In genomic region chr9:19999491-20000057, GRCh38 we compare ENCODE assay signal across 9 cellular contexts.
DNase-seq lines count a peak whose midpoint lies in the region; ATAC-seq lines count a peak whose summit lies in the region.
"Had no signal": no experiment of that assay in that cellular context is flagged by ENCODE, and none has a peak within 500 bp of the region (broad histone marks: within the 10 kb centered on the region; RNA-seq: fewer than 3 reads in every experiment).

No MANE protein-coding gene starts in this region.

- peaks cover 15% of the 10 kb centered on the region for H3K36me3 Mint-ChIP-seq in T-helper 2 cell treated with Interferon-gamma antibody and Interleukin-4, amounts not matched to agents 5 μg/mL and 100 μg/mL, for 36 hours (ENCODE audit: low read depth)

- H3K9me3 ChIP-seq in effector memory CD4-positive, alpha-beta T cell (ENCODE audit: control insufficient read depth, low read length) = no peaks in the 10 kb centered on the region

- no peaks in the 10 kb centered on the region for H3K36me3 ChIP-seq in effector memory CD4-positive, alpha-beta T cell (ENCODE audit: control insufficient read depth, insufficient read depth, low read length)

- H3K4me3 ChIP-seq in effector memory CD4-positive, alpha-beta T cell (ENCODE audit: insufficient read depth, low read depth, low read length, poor library complexity, severe bottlenecking) = no peak overlapping the region

- H3K4me1 Mint-ChIP-seq in T-helper 2 cell treated with Interferon-gamma antibody and Interleukin-4, amounts not matched to agents 5 μg/mL and 100 μg/mL, for 36 hours (ENCODE audit: low read depth) = peaks cover 47% of the 10 kb centered on the region

- peak overlapping the region; percentile 37 for H3K4me3 Mint-ChIP-seq in T-helper 2 cell treated with Interferon-gamma antibody and Interleukin-4, amounts not matched to agents 5 μg/mL and 100 μg/mL, for 36 hours

- no peaks in the 10 kb centered on the region for H3K27me3 Mint-ChIP-seq in T-helper 2 cell treated with Interferon-gamma antibody and Interleukin-4, amounts not matched to agents 5 μg/mL and 100 μg/mL, for 36 hours (ENCODE audit: low read depth)

- H3K27ac ChIP-seq in effector memory CD4-positive, alpha-beta T cell (ENCODE audit: insufficient read depth, low read length, poor library complexity, severe bottlenecking) = no peak overlapping the region
- H3K27ac ChIP-seq: C4-2B had no signal

- H3K9me3 Mint-ChIP-seq in T-helper 2 cell treated with Interferon-gamma antibody and Interleukin-4, amounts not matched to agents 5 μg/mL and 100 μg/mL, for 36 hours = peaks cover 19% of the 10 kb centered on the region

- no peaks in the 10 kb centered on the region for H3K27me3 ChIP-seq in effector memory CD4-positive, alpha-beta T cell (replicated peaks; ENCODE audit: control insufficient read depth, insufficient read depth, low read length, poor library complexity, severe bottlenecking)

- H3K4me1 ChIP-seq in effector memory CD4-positive, alpha-beta T cell (ENCODE audit: control insufficient read depth, insufficient read depth, low read length, poor library complexity, severe bottlenecking) = peaks cover 3% of the 10 kb centered on the region

- ATAC-seq in HG02973 (IDR thresholded peaks at IDR 0.05; ENCODE audit: unreplicated experiment) = peak; percentile 85

- H3K27ac Mint-ChIP-seq in T-helper 2 cell treated with Interferon-gamma antibody and Interleukin-4, amounts not matched to agents 5 μg/mL and 100 μg/mL, for 36 hours = peak overlapping the region; percentile 89

- peak; percentile 62 for DNase-seq in activated T-cell treated with anti-CD3 and anti-CD28 coated beads for 24 hours (ENCODE audit: low read depth)
- DNase-seq in activated T-cell treated with anti-CD3 and anti-CD28 coated beads, Interleukin-2, amount 50 U/mL, for 1 hour = no peak
- DNase-seq in T-helper 2 cell treated with Interferon-gamma antibody and Interleukin-4, amounts not matched to agents 5 μg/mL and 100 μg/mL, for 36 hours (ENCODE audit: low spot score) = peak; percentile 83
- peak; percentile 59 for DNase-seq in fibroblast of the conjunctiva (ENCODE audit: low read depth)
- no peak for DNase-seq in DMS79 (lab: John Stamatoyannopoulos, UW)
- no peak for DNase-seq in mesenteric fat pad (ENCODE audit: low spot score)
- DNase-seq in effector memory CD4-positive, alpha-beta T cell = no peak

Comparison
In these comparisons a context has a peak if more than half of its experiments do, and no peak if none do; other contexts are left out.
1. DNase-seq: peak in activated T-cell treated with anti-CD3 and anti-CD28 coated beads for 24 hours (single experiment), T-helper 2 cell treated with Interferon-gamma antibody and Interleukin-4, amounts not matched to agents 5 μg/mL and 100 μg/mL, for 36 hours (single experiment) and fibroblast of the conjunctiva (single experiment); none in activated T-cell treated with anti-CD3 and anti-CD28 coated beads, Interleukin-2, amount 50 U/mL, for 1 hour (single experiment), DMS79 (single experiment), mesenteric fat pad (single experiment) and effector memory CD4-positive, alpha-beta T cell (0 of 3).